20 cellular contexts compared by ENCODE assay signal in genomic region chr6:35429463-35429862, GRCh38.
"Had no signal": no experiment of that assay in that cellular context is flagged by ENCODE, and none has a peak within 500 bp of the region (broad histone marks: within the 10 kb centered on the region; RNA-seq: fewer than 3 reads in every experiment).

No MANE protein-coding gene starts in this region.

- FAIRE-seq: islet of Langerhans had no signal

- H3K4me3 ChIP-seq: heart left ventricle, psoas muscle, spleen, tibial artery, upper lobe of left lung, uterus had no signal

- H3K27ac ChIP-seq: heart left ventricle, psoas muscle, spleen, tibial artery, upper lobe of left lung, uterus had no signal

- DNase-seq: effector CD4-positive, alpha-beta T cell; endodermal cell; foreskin melanocyte; heart left ventricle; hypothalamus; kidney glomerular epithelial cell; mesendoderm; naive B cell; psoas muscle; retina; spleen; stimulated activated CD4-positive, alpha-beta T cell treated with anti-CD3 and anti-CD28 coated beads, Interleukin-15, amount 100 ng/mL, for 24 hours; stimulated activated CD4-positive, alpha-beta T cell treated with anti-CD3 and anti-CD28 coated beads, Interleukin-1b, Interleukin-23, amount 100 ng/mL, for 48 hours; stimulated activated CD4-positive, alpha-beta T cell treated with anti-CD3 and anti-CD28 coated beads, Interleukin-4, amount 100 ng/mL, for 24 hours; tibial artery; upper lobe of left lung; uterus had no signal

- H3K36me3 ChIP-seq: uterus had no signal

- H3K9me3 ChIP-seq: psoas muscle, uterus had no signal

- H3K4me1 ChIP-seq: tibial artery, uterus had no signal

- ATAC-seq: heart left ventricle; psoas muscle; sciatic nerve; stimulated activated memory B cell treated with anti-CD40 and anti-IgM and Interleukin-4, amounts not matched to agents 10 μg/mL and 1 μg/mL and 100 μg/mL, for 72 hours had no signal

- H3K27me3 ChIP-seq: heart left ventricle, spleen, tibial artery, upper lobe of left lung, uterus had no signal
